22 cellular contexts compared by ENCODE assay signal in genomic region chr18:8802031-8802679, GRCh38.
DNase-seq lines count a peak whose midpoint lies in the region; FAIRE-seq and TF ChIP-seq lines count a peak whose summit lies in the region.
"Had no signal": no experiment of that assay in that cellular context is flagged by ENCODE, and none has a peak within 500 bp of the region (broad histone marks: within the 10 kb centered on the region; RNA-seq: fewer than 3 reads in every experiment).

No MANE protein-coding gene starts in this region.

- H2AK5ac ChIP-seq in mesendoderm (ENCODE audit: low read length) = no peak overlapping the region

- DNase-seq in NCI-H226 (peak; percentile 84), bronchial epithelial cell (ENCODE audit: low read depth) (peak; percentile 26), mesendoderm (peak; percentile 56), stomach (no peak), left ventricle myocardium inferior (no peak), ureter (ENCODE audit: low spot score) (no peak)
- no peak for DNase-seq in activated T-cell treated with anti-CD3 and anti-CD28 coated beads, Interleukin-2, amount 50 U/mL, for 24 hours
- DNase-seq: activated CD4-positive, alpha-beta T cell treated with anti-CD3 and anti-CD28 coated beads for 48 hours; activated CD8-positive, alpha-beta memory T cell treated with anti-CD3 and anti-CD28 coated beads, Interleukin-2, amount 50 U/mL, for 4 hours; anterior cingulate cortex; BE2C; GF-D8; glutamatergic neuron; GOT3; Karpas-422; NCI-H1105; NCI-H748 treated with DMSO at 0.1 percent for 48 hours; Peyer's patch; right lobe of liver; stimulated activated CD4-positive, alpha-beta T cell treated with anti-CD3 and anti-CD28 coated beads, Interleukin-2, amount 100 ng/mL, for 24 hours; substantia nigra had no signal

- H3K36me3 ChIP-seq in bronchial epithelial cell (ENCODE audit: control insufficient read depth, insufficient read depth, low read length) (peaks cover 7% of the 10 kb centered on the region), mesendoderm (ENCODE audit: control insufficient read depth, insufficient read depth, low read length) (no peaks in the 10 kb centered on the region), stomach (peaks cover 0 to 23% (median 1%) of the 10 kb centered on the region in 4 donors), left ventricle myocardium inferior (no peaks in the 10 kb centered on the region)
- H3K36me3 ChIP-seq: BE2C, Peyer's patch, right lobe of liver had no signal

- no peaks in the 10 kb centered on the region for H3K27me3 ChIP-seq in bronchial epithelial cell (ENCODE audit: control insufficient read depth, insufficient read depth, low read length)
- no peaks in the 10 kb centered on the region for H3K27me3 ChIP-seq in mesendoderm (ENCODE audit: insufficient read depth, low read length, poor library complexity)
- no peaks in the 10 kb centered on the region for H3K27me3 ChIP-seq in stomach
- H3K27me3 ChIP-seq in left ventricle myocardium inferior (ENCODE audit: low read depth) = no peaks in the 10 kb centered on the region
- H3K27me3 ChIP-seq: BE2C, Peyer's patch, right lobe of liver had no signal

- H3K9me3 ChIP-seq in stomach = no peaks in the 10 kb centered on the region
- no peaks in the 10 kb centered on the region for H3K9me3 ChIP-seq in left ventricle myocardium inferior (replicated peaks)
- H3K9me3 ChIP-seq: BE2C, Peyer's patch, right lobe of liver had no signal

- H3K23ac ChIP-seq in mesendoderm (ENCODE audit: low read length) = no peak overlapping the region

- H3K27ac ChIP-seq in mesendoderm (ENCODE audit: low read depth, low read length) = peak overlapping the region; percentile 86
- peak overlapping the region; percentile 43 to 89 (median 75) for H3K27ac ChIP-seq in stomach
- no peak overlapping the region for H3K27ac ChIP-seq in left ventricle myocardium inferior (replicated peaks)
- H3K27ac ChIP-seq: coronary artery, right lobe of liver had no signal

- no peak for TF ChIP-seq POLR2A in stomach (IDR thresholded peaks at IDR 0.05)

- no peak overlapping the region for H3K4ac ChIP-seq in mesendoderm (ENCODE audit: low read depth, low read length)

- H2BK15ac ChIP-seq in mesendoderm (replicated peaks; ENCODE audit: low read depth) = no peak overlapping the region

- no peak overlapping the region for H3K4me2 ChIP-seq in mesendoderm (ENCODE audit: low read length)

- no peak overlapping the region for H3K4me3 ChIP-seq in bronchial epithelial cell (ENCODE audit: low read depth, low read length)
- no peak overlapping the region for H3K4me3 ChIP-seq in mesendoderm (ENCODE audit: low read length)
- no peak overlapping the region for H3K4me3 ChIP-seq in stomach
- no peak overlapping the region for H3K4me3 ChIP-seq in left ventricle myocardium inferior
- H3K4me3 ChIP-seq: coronary artery, Peyer's patch, right lobe of liver had no signal

- no peak for TF ChIP-seq EP300 in stomach (IDR thresholded peaks at IDR 0.05)

- peak overlapping the region; percentile 22 for H2BK120ac ChIP-seq in mesendoderm (ENCODE audit: low read depth, low read length)

- peaks cover 5% of the 10 kb centered on the region for H3K4me1 Mint-ChIP-seq in activated T-cell treated with anti-CD3 and anti-CD28 coated beads, Interleukin-2, amount 50 U/mL, for 24 hours (ENCODE audit: low read depth)

- no peak overlapping the region for H3K4me3 Mint-ChIP-seq in activated T-cell treated with anti-CD3 and anti-CD28 coated beads, Interleukin-2, amount 50 U/mL, for 24 hours

- no peaks in the 10 kb centered on the region for H3K79me1 ChIP-seq in mesendoderm (ENCODE audit: low read length)

- H3K9ac ChIP-seq in mesendoderm (ENCODE audit: low read length) = no peak overlapping the region

- no peak overlapping the region for H4K5ac ChIP-seq in mesendoderm (ENCODE audit: low read length)

- FAIRE-seq in bronchial epithelial cell (lab: Jason Lieb, UNC) = no peak

- H3K9me3 Mint-ChIP-seq in activated T-cell treated with anti-CD3 and anti-CD28 coated beads, Interleukin-2, amount 50 U/mL, for 24 hours = no peaks in the 10 kb centered on the region

- WGBS in mesendoderm (ENCODE audit: extremely low coverage, insufficient coverage, low lambda C conversion rate) = no CpG with 5 or more reads among the region's 6 CpGs
- WGBS in stomach, 5 donors = 51 to 59% (median 56%) methylated on average over 6 of the region's 6 CpGs

- intact Hi-C loops in stomach (cut with DNase I; ENCODE audit: low total_unique reads) (no loop called here), left ventricle myocardium inferior (cut with micrococcal nuclease) (no loop called here)

- peak overlapping the region; percentile 30 for H3K56ac ChIP-seq in mesendoderm (ENCODE audit: low read length)

- no peak overlapping the region for H4K8ac ChIP-seq in mesendoderm (ENCODE audit: low read depth, low read length)

- H3K27me3 Mint-ChIP-seq in activated T-cell treated with anti-CD3 and anti-CD28 coated beads, Interleukin-2, amount 50 U/mL, for 24 hours = no peaks in the 10 kb centered on the region

- peak overlapping the region; percentile 68 for H3K18ac ChIP-seq in mesendoderm (ENCODE audit: low read length)

- TF ChIP-seq CTCF in bronchial epithelial cell (IDR thresholded peaks at IDR 0.05; ENCODE audit: insufficient read depth, low read length, severe bottlenecking) (no peak), stomach (IDR thresholded peaks at IDR 0.05) (no peak), left ventricle myocardium inferior (IDR thresholded peaks at IDR 0.05; ENCODE audit: borderline replicate concordance) (no peak)

- H3K36me3 Mint-ChIP-seq in activated T-cell treated with anti-CD3 and anti-CD28 coated beads, Interleukin-2, amount 50 U/mL, for 24 hours (ENCODE audit: low read depth) = no peaks in the 10 kb centered on the region

- H3K4me1 ChIP-seq in mesendoderm (ENCODE audit: control insufficient read depth, low read depth, low read length) = peaks cover 14% of the 10 kb centered on the region
- H3K4me1 ChIP-seq in stomach = peaks cover 7 to 69% (median 34%) of the 10 kb centered on the region in 4 donors
- H3K4me1 ChIP-seq in left ventricle myocardium inferior = peaks cover 8% of the 10 kb centered on the region

- H3K79me2 ChIP-seq in mesendoderm (ENCODE audit: control insufficient read depth, insufficient read depth, low read length) = no peaks in the 10 kb centered on the region

- H2BK5ac ChIP-seq in mesendoderm (ENCODE audit: low read length) = no peak overlapping the region

- H3K27ac Mint-ChIP-seq in activated T-cell treated with anti-CD3 and anti-CD28 coated beads, Interleukin-2, amount 50 U/mL, for 24 hours = no peak overlapping the region

Comparison
In these comparisons a context has a peak if more than half of its experiments do, and no peak if none do; other contexts are left out.
1. DNase-seq: peak in NCI-H226 (single experiment), bronchial epithelial cell (single experiment) and mesendoderm (single experiment); none in stomach (single experiment), left ventricle myocardium inferior (single experiment), ureter (single experiment) and activated T-cell treated with anti-CD3 and anti-CD28 coated beads, Interleukin-2, amount 50 U/mL, for 24 hours (single experiment).